Comparison of ENCODE assay signal across 26 cellular contexts in the genomic region with DNA sequence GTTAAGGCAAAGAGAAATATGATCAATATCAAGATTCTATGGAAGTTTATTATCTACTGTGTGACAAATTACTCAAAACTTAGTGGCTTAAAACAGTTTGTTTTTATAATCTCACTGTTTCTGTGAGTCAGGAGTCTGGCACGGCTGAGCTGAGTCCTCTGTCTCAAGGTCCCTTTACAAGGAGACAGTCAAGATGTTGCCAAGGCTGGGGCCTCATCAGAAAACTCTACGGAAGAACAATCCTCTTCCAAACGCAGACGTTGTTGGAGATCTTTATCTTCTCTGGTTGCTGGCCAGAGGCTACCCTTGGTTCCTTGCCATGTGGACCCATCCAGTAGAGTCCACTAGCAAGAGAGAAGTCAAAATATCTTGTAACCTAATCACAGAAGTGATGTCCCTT.
DNase-seq lines count a peak whose midpoint lies in the region; ATAC-seq, FAIRE-seq and TF ChIP-seq lines count a peak whose summit lies in the region.
"Had no signal": no experiment of that assay in that cellular context is flagged by ENCODE, and none has a peak within 500 bp of the region (broad histone marks: within the 10 kb centered on the region; RNA-seq: fewer than 3 reads in every experiment).

No MANE protein-coding gene starts in this region.

- H3K4me1 Mint-ChIP-seq in HFFc6 (ENCODE audit: low read depth), result peaks cover 11% of the 10 kb centered on the region; the same call in 1 of the 2 replicates

- H4K20me1 ChIP-seq in K562 (replicated peaks; ENCODE audit: control insufficient read depth, insufficient read depth, low read length), result no peaks in the 10 kb centered on the region

- H3K79me1 ChIP-seq in mesenchymal stem cell (replicated peaks; ENCODE audit: low read length, poor library complexity, severe bottlenecking), result no peaks in the 10 kb centered on the region

- no peak for FAIRE-seq in K562 (lab: Jason Lieb, UNC)
- FAIRE-seq: islet of Langerhans had no signal

- TF ChIP-seq CTCF in AG04449 (IDR thresholded peaks at IDR 0.05; ENCODE audit: insufficient read depth, low read length, missing control alignments) (no peak), HFFc6 (IDR thresholded peaks at IDR 0.05) (no peak), K562 (IDR thresholded peaks at IDR 0.05 in 2 of 3, conservative IDR thresholded peaks at IDR 0.05 in 1 of 3; ENCODE audit: insufficient read depth in 2 of 3, low read depth in 1 of 3, low read length in 3 of 3) (no peak)

- H3K23ac ChIP-seq in mesenchymal stem cell (ENCODE audit: low read length in 2 of 2), result no peak overlapping the region

- H3K27ac ChIP-seq in K562 (ENCODE audit: extremely low read depth, low read depth, low read length), result no peak overlapping the region
- H3K27ac ChIP-seq in mesenchymal stem cell (ENCODE audit: low read length, poor library complexity, severe bottlenecking), result peak overlapping the region; percentile 12
- H3K27ac ChIP-seq: KMS-11, PC-9, skin epidermis, stomach, tibial nerve, VCaP had no signal

- no peak overlapping the region for H3K4ac ChIP-seq in mesenchymal stem cell (ENCODE audit: low read depth in 1 of 2, low read length in 2 of 2)

- H2BK5ac ChIP-seq in mesenchymal stem cell (ENCODE audit: low read depth, low read length, poor library complexity, severe bottlenecking), result no peak overlapping the region

- ATAC-seq in K562 (no peak), HG03571 (IDR thresholded peaks at IDR 0.05; ENCODE audit: unreplicated experiment) (no peak), HG02970 (IDR thresholded peaks at IDR 0.05; ENCODE audit: low FRiP score, unreplicated experiment) (no peak)
- ATAC-seq: naive thymus-derived CD8-positive, alpha-beta T cell; Right ventricle myocardium inferior had no signal

- H3K27ac Mint-ChIP-seq in HFFc6, result no peak overlapping the region
- H3K27ac Mint-ChIP-seq: naive thymus-derived CD8-positive, alpha-beta T cell had no signal

- no peak overlapping the region for H2BK120ac ChIP-seq in mesenchymal stem cell (ENCODE audit: low read depth, low read length)

- POLR2A ChIA-PET in AG04449 (lab: Yijun Ruan, JAX) (no interaction called here), K562 (lab: Yijun Ruan, JAX) (interaction anchor here (0.6 to 1.5 kb wide), 2 partner anchors 28 to 1824 kb away, joined by 3 read pairs; no protein-coding TSS in a partner anchor)

- BruUV-seq in K562 (replicated peaks; lab: Mats Ljungman, UMichigan), result no TSS peak

- peaks cover 9% of the 10 kb centered on the region; the same call in 1 of the 2 replicates for H3K9me3 Mint-ChIP-seq in HFFc6
- H3K9me3 Mint-ChIP-seq: naive thymus-derived CD8-positive, alpha-beta T cell had no signal

- H3K14ac ChIP-seq in mesenchymal stem cell (ENCODE audit: low read length in 2 of 2), result no peak overlapping the region

- 8% methylated on average over 4 of the region's 4 CpGs for WGBS in K562 (ENCODE audit: insufficient coverage, low coverage, missing lambda C conversion rate)
- 42% methylated on average over 4 of the region's 4 CpGs for WGBS in mesenchymal stem cell

- H2AFZ ChIP-seq in K562 (ENCODE audit: low read depth, low read length), result no peak overlapping the region
- H2AFZ ChIP-seq in mesenchymal stem cell (ENCODE audit: low read depth, low read length), result no peak overlapping the region
- H2AFZ ChIP-seq: PC-9 had no signal

- in situ Hi-C loops in K562 (cut with MboI), result no loop called here

- no peak overlapping the region for H3K4me3 ChIP-seq in AG04449 (ENCODE audit: low read depth, low read length)
- H3K4me3 ChIP-seq in K562, result no peak overlapping the region
- no peak overlapping the region for H3K4me3 ChIP-seq in mesenchymal stem cell (ENCODE audit: insufficient read depth in 1 of 2, low read depth in 1 of 2, low read length in 2 of 2)
- H3K4me3 ChIP-seq: PC-9, skin epidermis, stomach, tibial nerve had no signal

- H3K4me3 Mint-ChIP-seq in HFFc6, result no peak overlapping the region
- H3K4me3 Mint-ChIP-seq: naive thymus-derived CD8-positive, alpha-beta T cell had no signal

- H3K4me1 ChIP-seq in K562 (replicated peaks in 1 of 2; ENCODE audit: control insufficient read depth in 2 of 2, insufficient read depth in 2 of 2, low read length in 2 of 2) (no peaks in the 10 kb centered on the region; a peak in 2 of 5 replicates), mesenchymal stem cell (ENCODE audit: control insufficient read depth, insufficient read depth, low read depth, low read length) (peaks cover 2% of the 10 kb centered on the region)
- H3K4me1 ChIP-seq: stomach, tibial nerve had no signal

- no peak overlapping the region for H2BK15ac ChIP-seq in mesenchymal stem cell (ENCODE audit: low read depth, poor library complexity, severe bottlenecking)

- H3K18ac ChIP-seq in mesenchymal stem cell (ENCODE audit: low read depth in 1 of 2, low read length in 2 of 2), result no peak overlapping the region

- no peak overlapping the region for H2AK5ac ChIP-seq in mesenchymal stem cell (ENCODE audit: low read length, severe bottlenecking)

- DNase-seq in AG04449 (ENCODE audit: low read depth, low spot score), result peak; percentile 5
- peak; percentile 39 for DNase-seq in HFFc6
- DNase-seq in K562 (ENCODE audit: extremely low read depth in 1 of 4, low spot score in 3 of 4), result no peak
- DNase-seq in mesenchymal stem cell, result peak; percentile 35
- DNase-seq in NCI-H774 (lab: John Stamatoyannopoulos, UW), result no peak
- DNase-seq in dermis blood vessel endothelial cell, result no peak
- DNase-seq: activated CD4-positive, alpha-beta T cell treated with anti-CD3 and anti-CD28 coated beads for 48 hours; activated naive CD4-positive, alpha-beta T cell treated with anti-CD3 and anti-CD28 coated beads, Interleukin-2, amount 50 U/mL, for 16 hours; aorta; central memory CD4-positive, alpha-beta T cell; GDM1; naive thymus-derived CD8-positive, alpha-beta T cell; NCI-H1048; NCI-H187; NCI-H2171 treated with DMSO at 0.1 percent for 48 hours; NCI-H524; PC-9; stomach had no signal

- TF ChIP-seq EP300 in K562 (IDR thresholded peaks at IDR 0.05; ENCODE audit: low read length), result no peak

- TF ChIP-seq RAD21 in K562 (CRISPR knock-in tag; conservative IDR thresholded peaks at IDR 0.05 in 1 of 2, IDR thresholded peaks at IDR 0.05 in 1 of 2), result no peak

- H2BK12ac ChIP-seq in mesenchymal stem cell (ENCODE audit: low read length in 2 of 2), result no peak overlapping the region

- no peak for TF ChIP-seq POLR2A in K562 (conservative IDR thresholded peaks at IDR 0.05)

- CTCF ChIA-PET in AG04449 (lab: Yijun Ruan, JAX) (interaction anchor here (1.0 kb wide), 1 partner anchor 8 kb away, joined by 3 read pairs; no protein-coding TSS in a partner anchor), K562 (lab: Yijun Ruan, JAX; ENCODE audit: low intra/inter-chr PET ratio) (no interaction called here)

- intact Hi-C loops in K562 (cut with micrococcal nuclease), result no loop called here

- H3K9me3 ChIP-seq in K562 (replicated peaks; ENCODE audit: control insufficient read depth, insufficient read depth, low read depth, low read length) (no peaks in the 10 kb centered on the region), mesenchymal stem cell (ENCODE audit: control insufficient read depth, low read length) (no peaks in the 10 kb centered on the region)
- H3K9me3 ChIP-seq: stomach, tibial nerve had no signal

- H3K27me3 Mint-ChIP-seq in HFFc6 (ENCODE audit: insufficient read depth), result peaks cover 10% of the 10 kb centered on the region

- H4K91ac ChIP-seq in mesenchymal stem cell (ENCODE audit: low read length), result no peak overlapping the region

- no peaks in the 10 kb centered on the region; the same call in 1 of the 2 replicates for H3K36me3 Mint-ChIP-seq in HFFc6 (ENCODE audit: low read depth)
- H3K36me3 Mint-ChIP-seq: naive thymus-derived CD8-positive, alpha-beta T cell had no signal

- H3K27me3 ChIP-seq in K562 (ENCODE audit: control insufficient read depth in 2 of 2, insufficient read depth in 2 of 2, low read length in 2 of 2), result no peaks in the 10 kb centered on the region
- peaks cover 0 to 15% of the 10 kb centered on the region in 2 experiments for H3K27me3 ChIP-seq in mesenchymal stem cell (ENCODE audit: control insufficient read depth in 1 of 2, insufficient read depth in 1 of 2, low read length in 2 of 2)
- H3K27me3 ChIP-seq: tibial nerve had no signal

- no peaks in the 10 kb centered on the region for H3K9me1 ChIP-seq in K562 (ENCODE audit: control insufficient read depth, insufficient read depth, low read length)

- H3K9ac ChIP-seq in K562 (ENCODE audit: insufficient read depth in 1 of 2, low read depth in 2 of 2, low read length in 2 of 2) (no peak overlapping the region), mesenchymal stem cell (ENCODE audit: low read length) (no peak overlapping the region)
- H3K9ac ChIP-seq: KMS-11 had no signal

- H3K36me3 ChIP-seq in K562 (ENCODE audit: control insufficient read depth, insufficient read depth, low read length), result no peaks in the 10 kb centered on the region
- H3K36me3 ChIP-seq in mesenchymal stem cell (ENCODE audit: control insufficient read depth in 1 of 2, insufficient read depth in 2 of 2, low read depth in 1 of 2, low read length in 2 of 2), result no peaks in the 10 kb centered on the region
- H3K36me3 ChIP-seq: stomach, tibial nerve had no signal

- H3K4me2 ChIP-seq in K562 (ENCODE audit: insufficient read depth, low read length) (no peak overlapping the region), mesenchymal stem cell (ENCODE audit: low read length, poor library complexity, severe bottlenecking) (no peak overlapping the region)
- H3K4me2 ChIP-seq: KMS-11, PC-9 had no signal

- no peaks in the 10 kb centered on the region for H3K79me2 ChIP-seq in K562 (ENCODE audit: control insufficient read depth, insufficient read depth, low read length)

- H4K8ac ChIP-seq in mesenchymal stem cell (ENCODE audit: low read length), result no peak overlapping the region

TF ChIP-seq in K562, 482 proteins besides CTCF, POLR2A, EP300 and RAD21 (continues in another document):
- no peak for TF ChIP-seq GABPB1 (CRISPR knock-in tag; IDR thresholded peaks at IDR 0.05)

Comparison
In these comparisons a context has a peak if more than half of its experiments do, and no peak if none do; other contexts are left out.
1. DNase-seq: peak in AG04449 (single experiment), HFFc6 (single experiment) and mesenchymal stem cell (single experiment); none in K562 (0 of 4), NCI-H774 (single experiment) and dermis blood vessel endothelial cell (single experiment).